9 cellular contexts compared by ENCODE assay signal in genomic region chr15:42270996-42271395, GRCh38. TPM values are rescaled to one million over a fixed set of nuclear protein-coding genes. Genes with fewer than 3 reads are reported as not detected.
A peak's percentile ranks its signal among the peaks of the same experiment; 100 is the strongest.
DNase-seq lines count a peak whose midpoint lies in the region; TF ChIP-seq lines count a peak whose summit lies in the region.
"Had no signal": no experiment of that assay in that cellular context is flagged by ENCODE, and none has a peak within 500 bp of the region (broad histone marks: within the 10 kb centered on the region; RNA-seq: fewer than 3 reads in every experiment).

No MANE protein-coding gene starts in this region.

- H3K9me2 ChIP-seq in DOHH2 (replicated peaks; ENCODE audit: control insufficient read depth, low read length): no peaks in the 10 kb centered on the region
- H3K9me2 ChIP-seq in OCI-LY7 (ENCODE audit: insufficient read depth, low read length): no peaks in the 10 kb centered on the region

- no TSS peak for BruUV-seq in OCI-LY7 (replicated peaks; lab: Mats Ljungman, UMichigan)

- H2AFZ ChIP-seq in OCI-LY7 (ENCODE audit: low read length): no peak overlapping the region

- H3K27me3 ChIP-seq in DOHH2 (ENCODE audit: control insufficient read depth, low read length) (no peaks in the 10 kb centered on the region), prostate gland (replicated peaks; ENCODE audit: insufficient read depth) (no peaks in the 10 kb centered on the region)

- H3K4me2 ChIP-seq in DOHH2 (ENCODE audit: low read length) (peak overlapping the region; percentile 43), OCI-LY7 (ENCODE audit: low read length) (peak overlapping the region; percentile 54)

- intact Hi-C loops in OCI-LY7 (cut with micrococcal nuclease; ENCODE audit: unreplicated experiment): loop anchor here (5.0 to 10.0 kb wide), 2 partner anchors 54 to 284 kb away; no protein-coding TSS in a partner anchor
- intact Hi-C loops in prostate gland (cut with DNase I): loop anchor here (5.0 kb wide), 1 partner anchor 181 kb away; no protein-coding TSS in a partner anchor

- DNase-seq in OCI-LY7 (ENCODE audit: low spot score) (no peak), epithelial cell of prostate (ENCODE audit: low read depth, low spot score) (no peak), prostate gland (ENCODE audit: low spot score) (no peak), GOT3 (lab: John Stamatoyannopoulos, UW) (no peak), activated gamma-delta T cell treated with Interleukin-2 at 50 U/mL for 16 hours (no peak), SHP77 (lab: John Stamatoyannopoulos, UW) (no peak)
- no peak for DNase-seq in activated effector memory CD4-positive, alpha-beta T cell treated with Interleukin-2 at 50 U/mL for 16 hours
- DNase-seq: NCI-H187 treated with DMSO at 0.1 percent for 48 hours had no signal

- H3K27ac ChIP-seq in DOHH2 (ENCODE audit: low read depth, low read length): no peak overlapping the region
- H3K27ac ChIP-seq in OCI-LY7 (ENCODE audit: low read depth, low read length, poor library complexity, severe bottlenecking): no peak overlapping the region
- peak overlapping the region; percentile 99 for H3K27ac ChIP-seq in epithelial cell of prostate
- H3K27ac ChIP-seq in prostate gland: peak overlapping the region; percentile 95 to 99

- CTCF ChIA-PET in OCI-LY7 (lab: Charles Lee; ENCODE audit: unreplicated experiment): no interaction called here

- H4K20me1 ChIP-seq in DOHH2 (ENCODE audit: control insufficient read depth, insufficient read depth, low read depth, low read length): no peaks in the 10 kb centered on the region
- peaks cover 16% of the 10 kb centered on the region; the same call in 1 of the 2 replicates for H4K20me1 ChIP-seq in OCI-LY7 (ENCODE audit: insufficient read depth, low read length)

- TF ChIP-seq POLR2A in prostate gland (IDR thresholded peaks at IDR 0.05): no peak

- H3K36me3 ChIP-seq in DOHH2 (ENCODE audit: control insufficient read depth, low read length): peaks cover 29% of the 10 kb centered on the region
- H3K36me3 ChIP-seq in OCI-LY7 (ENCODE audit: insufficient read depth, low read length): peaks cover 48% of the 10 kb centered on the region
- H3K36me3 ChIP-seq in prostate gland: no peaks in the 10 kb centered on the region

- POLR2A ChIA-PET in OCI-LY7 (lab: Charles Lee): interaction anchor here (0.6 to 1.0 kb wide), 3 partner anchors 9 to 43 kb away, joined by 3 to 4 read pairs (median 3); no protein-coding TSS in a partner anchor

- H3K4me3 ChIP-seq in DOHH2 (ENCODE audit: low read length) (peak overlapping the region; percentile 19; the same call in 1 of the 2 replicates), OCI-LY7 (ENCODE audit: low read depth, low read length, poor library complexity, severe bottlenecking) (peak overlapping the region; percentile 32), prostate gland (peak overlapping the region; percentile 53 to 79)

- no peaks in the 10 kb centered on the region for H3K9me3 ChIP-seq in DOHH2 (ENCODE audit: control insufficient read depth, insufficient read depth, low read length)
- H3K9me3 ChIP-seq in OCI-LY7 (ENCODE audit: low read length): no peaks in the 10 kb centered on the region
- no peaks in the 10 kb centered on the region for H3K9me3 ChIP-seq in prostate gland

- WGBS in prostate gland: 26% methylated on average over 5 of the region's 5 CpGs

- H3K79me2 ChIP-seq in DOHH2 (ENCODE audit: control insufficient read depth, low read length) (peaks cover 66% of the 10 kb centered on the region), OCI-LY7 (ENCODE audit: insufficient read depth, low read depth, low read length) (peaks cover 67% of the 10 kb centered on the region)

- no peaks in the 10 kb centered on the region for H3F3A ChIP-seq in DOHH2 (ENCODE audit: control insufficient read depth, insufficient read depth)

- TF ChIP-seq CTCF in DOHH2 (IDR thresholded peaks at IDR 0.05; ENCODE audit: low read depth, low read length, poor library complexity, severe bottlenecking) (no peak), OCI-LY7 (conservative IDR thresholded peaks at IDR 0.05; ENCODE audit: low read length) (no peak), prostate gland (IDR thresholded peaks at IDR 0.05) (no peak)

- H3K4me1 ChIP-seq in DOHH2 (ENCODE audit: control insufficient read depth, low read length): peaks cover 30% of the 10 kb centered on the region
- H3K4me1 ChIP-seq in OCI-LY7 (ENCODE audit: insufficient read depth, low read length, poor library complexity, severe bottlenecking): peaks cover 34% of the 10 kb centered on the region
- H3K4me1 ChIP-seq in prostate gland (replicated peaks): peaks cover 7% of the 10 kb centered on the region

RNA-seq across cellular contexts. Expression of gene GANC, which starts 2.0 kb away (rescaled TPM):
- 25.4 and 27.9 TPM in 2 replicates for total RNA-seq in OCI-LY7 (2014; rRNA removed; shearing (Covaris generic))
- total RNA-seq in OCI-LY7 (2022) (31.7 and 35.7 TPM in 2 replicates), prostate gland (10 to 100 TPM; 10.2 to 38.7 TPM)

RNA-seq across cellular contexts. Expression of gene TMEM87A, which starts 2.2 kb away (rescaled TPM):
- 21.4 and 23.2 TPM in 2 replicates for total RNA-seq in OCI-LY7 (2014; rRNA removed; shearing (Covaris generic))
- 23.6 and 24.5 TPM in 2 replicates for total RNA-seq in OCI-LY7 (2022)
- total RNA-seq in prostate gland: 100 to 1,000 TPM in 1 of 2 donors, 10 to 100 TPM in 1; 88.6 to 130 TPM

Comparison
In these comparisons a context has a peak if more than half of its experiments do, and no peak if none do; other contexts are left out.
1. H3K27ac ChIP-seq: peak in epithelial cell of prostate (single experiment) and prostate gland (2 of 2); none in DOHH2 (single experiment) and OCI-LY7 (single experiment).
2. Peak in every context shown above with its lines, with median percentiles within 50 percentile points of each other: H3K4me3 ChIP-seq.